Comparison of ENCODE assay signal across 8 cellular contexts in the genomic region with DNA sequence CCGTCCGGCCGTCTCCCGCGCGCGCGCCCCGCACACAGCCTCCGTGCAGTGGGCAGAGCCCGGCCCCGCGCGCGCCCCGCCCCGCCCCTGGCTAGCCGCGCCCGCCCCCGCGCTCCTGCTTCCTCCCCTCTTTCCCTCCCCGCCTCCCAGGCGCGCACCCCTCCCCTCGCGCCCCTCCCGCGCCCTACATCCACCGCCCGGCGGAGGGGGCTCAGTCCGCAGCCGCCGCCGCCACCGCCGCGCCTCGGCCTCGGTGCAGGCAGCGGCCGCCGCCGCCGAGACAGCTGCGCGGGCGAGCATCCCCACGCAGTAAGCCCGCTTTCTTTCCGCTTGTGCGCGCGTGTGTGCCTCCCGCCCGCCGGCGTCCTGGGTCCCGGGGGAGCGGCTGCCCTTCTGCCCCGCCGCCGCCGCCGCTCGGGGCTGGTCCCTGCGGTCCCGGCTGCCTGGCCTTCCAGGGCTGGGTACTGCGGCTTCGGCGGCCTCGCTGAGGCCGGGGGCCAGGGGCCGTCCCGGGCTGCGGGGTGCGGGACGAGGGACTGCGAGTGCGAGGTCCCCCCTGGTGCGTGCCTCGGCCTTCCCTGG. TPM values are rescaled to one million over a fixed set of nuclear protein-coding genes. Genes with fewer than 3 reads are reported as not detected.
A peak's percentile ranks its signal among the peaks of the same experiment; 100 is the strongest.
DNase-seq lines count a peak whose midpoint lies in the region; ATAC-seq and TF ChIP-seq lines count a peak whose summit lies in the region.

Gene FHL1 (plus strand): TSS at position 214 of the 582 bp plus-strand sequence.

- no peaks in the 10 kb centered on the region for H3K36me3 Mint-ChIP-seq in natural killer cell

- H3K9me3 Mint-ChIP-seq in natural killer cell = no peaks in the 10 kb centered on the region

- intact Hi-C loops in natural killer cell (cut with micrococcal nuclease) = no loop called here

- H3K4me1 Mint-ChIP-seq in natural killer cell = peaks cover 14 to 18% of the 10 kb centered on the region in 2 donors

- peak within 1 kb of the TSS; percentile 80 for H3K4me3 Mint-ChIP-seq in natural killer cell

- peaks cover 8 to 16% of the 10 kb centered on the region in 2 donors for H3K27me3 Mint-ChIP-seq in natural killer cell (ENCODE audit: low read depth in 2 of 2)

- ATAC-seq in natural killer cell = peak; percentile 77 to 86 (median 77)

- DNase-seq in GM20000 (ENCODE audit: low spot score) (peak; percentile 68), NCI-H69 (lab: John Stamatoyannopoulos, UW) (peak; percentile 83), fibroblast of mammary gland (ENCODE audit: low read depth) (no peak), natural killer cell (peak; percentile 18), kidney glomerular epithelial cell (lab: John Stamatoyannopoulos, UW) (no peak), cortex of kidney (lab: John Stamatoyannopoulos, UW) (no peak)
- peak; percentile 24 to 42 for DNase-seq in activated T-helper 1 cell treated with anti-CD3 and anti-CD28 coated beads, Interleukin-2, amount 50 U/mL, for 16 hours (ENCODE audit: low read depth in 1 of 2, low spot score in 1 of 2)

- peak within 1 kb of the TSS; percentile 17 for H3K27ac ChIP-seq in temporal lobe (ENCODE audit: low read depth, low read length)

- TF ChIP-seq CTCF in GM20000 (IDR thresholded peaks at IDR 0.05; ENCODE audit: extremely low read depth, missing control alignments) (no peak), fibroblast of mammary gland (conservative IDR thresholded peaks at IDR 0.05; ENCODE audit: control insufficient read depth, insufficient read depth, low read depth, low read length) (no peak), natural killer cell (IDR thresholded peaks at IDR 0.05) (no peak)

- peak within 1 kb of the TSS; percentile 56 for H3K4me3 ChIP-seq in fibroblast of mammary gland (ENCODE audit: control insufficient read depth, low read depth, low read length)

- no peak within 1 kb of the TSS for H3K27ac Mint-ChIP-seq in natural killer cell

RNA-seq across cellular contexts. Expression of gene FHL1, which starts in this region (rescaled TPM):
- total RNA-seq in natural killer cell (1 to 10 TPM; 3.2 to 5.7 (median 3.7) TPM), temporal lobe (94.2 TPM)

Comparison
In these comparisons a context has a peak if more than half of its experiments do, and no peak if none do; other contexts are left out.
1. RNA of gene FHL1 (total RNA-seq): 94.2 TPM in temporal lobe (single experiment); 3.2 to 5.7 TPM in natural killer cell; every median in the first group is over 10 times any median in the second.
2. DNase-seq: peak in GM20000 (single experiment), NCI-H69 (single experiment), activated T-helper 1 cell treated with anti-CD3 and anti-CD28 coated beads, Interleukin-2, amount 50 U/mL, for 16 hours (2 of 2) and natural killer cell (single experiment); none in fibroblast of mammary gland (single experiment), kidney glomerular epithelial cell (single experiment) and cortex of kidney (single experiment).